Comparison of ENCODE assay signal across 14 cellular contexts in genomic region chr10:34024708-34025425, GRCh38.
DNase-seq lines count a peak whose midpoint lies in the region; ATAC-seq, FAIRE-seq and TF ChIP-seq lines count a peak whose summit lies in the region.
"Had no signal": no experiment of that assay in that cellular context is flagged by ENCODE, and none has a peak within 500 bp of the region (broad histone marks: within the 10 kb centered on the region; RNA-seq: fewer than 3 reads in every experiment).

No MANE protein-coding gene starts in this region.

- no peaks in the 10 kb centered on the region for H3K36me3 ChIP-seq in brain microvascular endothelial cell (replicated peaks)

- peak; percentile 87 for FAIRE-seq in D721Med (lab: Jason Lieb, UNC)

- peak overlapping the region; percentile 67 for H3K27ac Mint-ChIP-seq in mesothelial cell of epicardium
- H3K27ac Mint-ChIP-seq: T-cell had no signal

- H3K36me3 Mint-ChIP-seq in mesothelial cell of epicardium: no peaks in the 10 kb centered on the region
- H3K36me3 Mint-ChIP-seq: T-cell had no signal

- H3K27ac ChIP-seq in brain microvascular endothelial cell: no peak overlapping the region

- DNase-seq in D721Med (ENCODE audit: insufficient read length, low spot score) (peak; percentile 38), HT1080 (ENCODE audit: low read depth) (peak; percentile 58), brain microvascular endothelial cell (peak; percentile 59), mesothelial cell of epicardium (ENCODE audit: low spot score in 2 of 2, unreplicated experiment in 2 of 2) (no peak), HUDEP-2 (lab: John Stamatoyannopoulos, UW; ENCODE audit: unreplicated experiment in 76 of 76) (no peak)
- DNase-seq in activated T-cell treated with anti-CD3 and anti-CD28 coated beads, Interleukin-2, amount 50 U/mL, for 1 hour: no peak
- DNase-seq: amniotic stem cell; erythroblast; NCI-H524 treated with DMSO at 0.1 percent for 48 hours; nucleus accumbens; stimulated activated CD4-positive, alpha-beta T cell treated with anti-CD3 and anti-CD28 coated beads, Interleukin-4, amount 100 ng/mL, for 24 hours; T-cell had no signal

- no peaks in the 10 kb centered on the region for H3K27me3 ChIP-seq in brain microvascular endothelial cell (replicated peaks)

- H3K4me1 Mint-ChIP-seq in mesothelial cell of epicardium: peaks cover 10% of the 10 kb centered on the region
- H3K4me1 Mint-ChIP-seq: T-cell had no signal

- no peak for ATAC-seq in GM18520 (IDR thresholded peaks at IDR 0.05; ENCODE audit: unreplicated experiment)
- ATAC-seq in GM18873 (IDR thresholded peaks at IDR 0.05; ENCODE audit: low FRiP score, unreplicated experiment): no peak
- ATAC-seq: T-cell had no signal

- in situ Hi-C loops in brain microvascular endothelial cell (cut with HindIII; ENCODE audit: low pct_ligation_motif_present, low sequenced_read_pairs): no loop called here

- no peak overlapping the region for H3K4me3 Mint-ChIP-seq in mesothelial cell of epicardium
- H3K4me3 Mint-ChIP-seq: T-cell had no signal

- H3K9me3 Mint-ChIP-seq in mesothelial cell of epicardium: peaks cover 6% of the 10 kb centered on the region
- H3K9me3 Mint-ChIP-seq: T-cell had no signal

- no peak for TF ChIP-seq CTCF in D721Med (IDR thresholded peaks at IDR 0.05; ENCODE audit: insufficient read depth, missing control alignments)
- peak; percentile 25 for TF ChIP-seq CTCF in brain microvascular endothelial cell (IDR thresholded peaks at IDR 0.05; ENCODE audit: low read depth, low read length, missing control alignments)
- TF ChIP-seq CTCF in mesothelial cell of epicardium (IDR thresholded peaks at IDR 0.05; ENCODE audit: unreplicated experiment): no peak

- H3K27me3 Mint-ChIP-seq in mesothelial cell of epicardium (ENCODE audit: low read depth): no peaks in the 10 kb centered on the region
- H3K27me3 Mint-ChIP-seq: T-cell had no signal

- H3K4me3 ChIP-seq in brain microvascular endothelial cell (ENCODE audit: low read depth, low read length): no peak overlapping the region

Comparison
In these comparisons a context has a peak if more than half of its experiments do, and no peak if none do; other contexts are left out.
1. DNase-seq: peak in D721Med (single experiment), HT1080 (single experiment) and brain microvascular endothelial cell (single experiment); none in mesothelial cell of epicardium (0 of 2), activated T-cell treated with anti-CD3 and anti-CD28 coated beads, Interleukin-2, amount 50 U/mL, for 1 hour (single experiment) and HUDEP-2 (0 of 76).